ENCODE assay signal across 8 cellular contexts in genomic region chr3:183447206-183448001, GRCh38. TPM values are rescaled to one million over a fixed set of nuclear protein-coding genes. Genes with fewer than 3 reads are reported as not detected.
DNase-seq lines count a peak whose midpoint lies in the region; ATAC-seq lines count a peak whose summit lies in the region.

No MANE protein-coding gene starts in this region.

- peaks cover 8% of the 10 kb centered on the region for H3K9me3 Mint-ChIP-seq in activated T-helper 17 cell treated with anti-CD3 and anti-CD28 coated beads, Interleukin-2, amount 50 U/mL, for 72 hours
- H3K9me3 Mint-ChIP-seq in naive thymus-derived CD8-positive, alpha-beta T cell: peaks cover 6 to 27% (median 22%) of the 10 kb centered on the region in 9 donors
- peaks cover 8 to 11% of the 10 kb centered on the region in 2 donors for H3K9me3 Mint-ChIP-seq in stimulated activated naive B cell treated with anti-CD40 and anti-IgM and Interleukin-4, amounts not matched to agents 10 μg/mL and 1 μg/mL and 100 μg/mL, for 72 hours

- H3K27ac Mint-ChIP-seq in activated T-helper 17 cell treated with anti-CD3 and anti-CD28 coated beads, Interleukin-2, amount 50 U/mL, for 72 hours: peak overlapping the region; percentile 93
- peak overlapping the region; percentile 73 to 95 (median 92) for H3K27ac Mint-ChIP-seq in naive thymus-derived CD8-positive, alpha-beta T cell
- peak overlapping the region; percentile 78 for H3K27ac Mint-ChIP-seq in stimulated activated naive B cell treated with anti-CD40 and anti-IgM and Interleukin-4, amounts not matched to agents 10 μg/mL and 1 μg/mL and 100 μg/mL, for 72 hours

- DNase-seq in Caki2 (ENCODE audit: low read depth): peak; percentile 90
- peak; percentile 77 for DNase-seq in Kasumi-1 (lab: John Stamatoyannopoulos, UW)
- peak; percentile 88 for DNase-seq in RPMI7951 (ENCODE audit: low read depth)
- DNase-seq in fibroblast of peridontal ligament (ENCODE audit: extremely low read depth): peak; percentile 68
- DNase-seq in naive thymus-derived CD8-positive, alpha-beta T cell: peak; percentile 47 to 79 (median 64)
- peak; percentile 87 for DNase-seq in stimulated activated naive B cell treated with anti-CD40 and anti-IgM and Interleukin-4, amounts not matched to agents 10 μg/mL and 1 μg/mL and 100 μg/mL, for 72 hours

- no peaks in the 10 kb centered on the region for H3K27me3 Mint-ChIP-seq in activated T-helper 17 cell treated with anti-CD3 and anti-CD28 coated beads, Interleukin-2, amount 50 U/mL, for 72 hours
- H3K27me3 Mint-ChIP-seq in naive thymus-derived CD8-positive, alpha-beta T cell: peaks cover 0 to 4% (median 0%) of the 10 kb centered on the region in 5 donors
- H3K27me3 Mint-ChIP-seq in stimulated activated naive B cell treated with anti-CD40 and anti-IgM and Interleukin-4, amounts not matched to agents 10 μg/mL and 1 μg/mL and 100 μg/mL, for 72 hours: peaks cover 0 to 14% of the 10 kb centered on the region in 2 donors

- H3K4me3 Mint-ChIP-seq in activated T-helper 17 cell treated with anti-CD3 and anti-CD28 coated beads, Interleukin-2, amount 50 U/mL, for 72 hours: peak overlapping the region; percentile 90
- H3K4me3 Mint-ChIP-seq in naive thymus-derived CD8-positive, alpha-beta T cell: peak overlapping the region; percentile 87 to 98 (median 95)
- peak overlapping the region; percentile 95 to 97 for H3K4me3 Mint-ChIP-seq in stimulated activated naive B cell treated with anti-CD40 and anti-IgM and Interleukin-4, amounts not matched to agents 10 μg/mL and 1 μg/mL and 100 μg/mL, for 72 hours

- ATAC-seq in GM21576 (IDR thresholded peaks at IDR 0.05; ENCODE audit: unreplicated experiment): peak; percentile 80
- ATAC-seq in activated T-helper 17 cell treated with anti-CD3 and anti-CD28 coated beads, Interleukin-2, amount 50 U/mL, for 72 hours (replicated peaks): peak; percentile 90
- ATAC-seq in naive thymus-derived CD8-positive, alpha-beta T cell: peak; percentile 86 to 87
- peak; percentile 97 for ATAC-seq in stimulated activated naive B cell treated with anti-CD40 and anti-IgM and Interleukin-4, amounts not matched to agents 10 μg/mL and 1 μg/mL and 100 μg/mL, for 72 hours (replicated peaks)

- POLR2A ChIA-PET in naive thymus-derived CD8-positive, alpha-beta T cell (lab: Charles Lee): interaction anchor here (0.7 kb wide), 1 partner anchor 158 kb away, joined by 4 read pairs; no protein-coding TSS in a partner anchor

- in situ Hi-C loops in Caki2 (cut with HindIII; ENCODE audit: low pct_unique_long_range_greater_than_20kb, low sequenced_read_pairs): no loop called here

- H3K36me3 Mint-ChIP-seq in activated T-helper 17 cell treated with anti-CD3 and anti-CD28 coated beads, Interleukin-2, amount 50 U/mL, for 72 hours (ENCODE audit: low read depth): peaks cover 11% of the 10 kb centered on the region
- peaks cover 8 to 18% (median 13%) of the 10 kb centered on the region in 3 donors for H3K36me3 Mint-ChIP-seq in naive thymus-derived CD8-positive, alpha-beta T cell
- peaks cover 12% of the 10 kb centered on the region in 2 donors for H3K36me3 Mint-ChIP-seq in stimulated activated naive B cell treated with anti-CD40 and anti-IgM and Interleukin-4, amounts not matched to agents 10 μg/mL and 1 μg/mL and 100 μg/mL, for 72 hours

- H3K4me1 Mint-ChIP-seq in activated T-helper 17 cell treated with anti-CD3 and anti-CD28 coated beads, Interleukin-2, amount 50 U/mL, for 72 hours: peaks cover 10% of the 10 kb centered on the region
- H3K4me1 Mint-ChIP-seq in naive thymus-derived CD8-positive, alpha-beta T cell: peaks cover 2 to 19% (median 14%) of the 10 kb centered on the region in 4 donors
- peaks cover 6 to 19% of the 10 kb centered on the region in 2 donors for H3K4me1 Mint-ChIP-seq in stimulated activated naive B cell treated with anti-CD40 and anti-IgM and Interleukin-4, amounts not matched to agents 10 μg/mL and 1 μg/mL and 100 μg/mL, for 72 hours

RNA-seq across cellular contexts. Expression of gene MCF2L2, which starts 19.0 kb away (rescaled TPM):
- total RNA-seq in Caki2 (2014; rRNA removed; shearing (Covaris generic); ENCODE audit: low replicate concordance): 0.91 TPM in 1 of 2 replicates, not detected in the other
- total RNA-seq in RPMI7951 (2014; rRNA removed; shearing (Covaris generic)): 0.24 TPM in 1 of 2 replicates, not detected in the other
- total RNA-seq in activated T-helper 17 cell treated with anti-CD3 and anti-CD28 coated beads, Interleukin-2, amount 50 U/mL, for 72 hours: 1 to 10 TPM; 9.0 to 10.0 TPM
- 1 to 10 TPM; 1.3 to 2.5 TPM for total RNA-seq in naive thymus-derived CD8-positive, alpha-beta T cell
- under 1 TPM; 0.06 to 0.17 (median 0.14) TPM for polyA plus RNA-seq in naive thymus-derived CD8-positive, alpha-beta T cell

Comparison
In these comparisons a context has a peak if more than half of its experiments do, and no peak if none do; other contexts are left out.
1. Peak in every context shown above with its lines: DNase-seq and ATAC-seq.